Comparison of ENCODE assay signal across 38 cellular contexts in the genomic region with DNA sequence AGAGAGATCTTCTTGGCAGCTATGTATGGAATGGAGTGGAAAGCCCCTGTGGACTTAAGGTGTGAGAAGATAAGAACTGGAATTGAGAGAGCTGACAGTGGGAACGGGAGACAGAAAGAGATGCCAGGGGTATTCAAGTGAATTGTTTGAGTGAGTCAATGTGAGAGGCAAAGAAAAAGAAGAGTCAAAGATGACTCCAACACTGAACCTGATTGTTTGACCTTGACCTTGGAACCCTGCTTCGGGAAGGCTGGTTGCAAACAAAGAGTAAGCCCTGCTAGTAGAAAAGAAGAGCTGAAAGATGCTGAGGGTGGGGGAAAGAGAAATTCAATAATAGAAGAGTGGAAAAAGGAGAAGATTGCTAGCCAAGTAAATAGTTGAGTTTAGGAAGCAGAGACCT.
"Had no signal": no experiment of that assay in that cellular context is flagged by ENCODE, and none has a peak within 500 bp of the region (broad histone marks: within the 10 kb centered on the region; RNA-seq: fewer than 3 reads in every experiment).

No MANE protein-coding gene starts in this region.

- H3K4me1 Mint-ChIP-seq: activated B cell treated with CpG ODN at 0.5 μM for 24 hours; activated CD4-positive, alpha-beta T cell treated with anti-CD3 and anti-CD28 coated beads, Interleukin-2, amount 10 ng/mL, durations not matched to agents 24 days and 14 days; activated naive CD8-positive, alpha-beta T cell treated with anti-CD3 and anti-CD28 coated beads for 36 hours; activated T-helper 17 cell treated with anti-CD3 and anti-CD28 coated beads, Interleukin-2, amount 50 U/mL, for 72 hours had no signal

- ATAC-seq: activated CD8-positive, alpha-beta T cell treated with anti-CD3 and anti-CD28 coated beads for 36 hours; activated naive CD4-positive, alpha-beta T cell treated with anti-CD3 and anti-CD28 coated beads, Interleukin-2, amount 50 U/mL, for 72 hours; activated T-cell treated with anti-CD3 and anti-CD28 coated beads, Interleukin-2, amount 50 U/mL, for 4 hours; activated T-cell treated with anti-CD3 and anti-CD28 coated beads, Interleukin-2, amount 50 U/mL, for 72 hours; activated T-helper 17 cell treated with anti-CD3 and anti-CD28 coated beads, Interleukin-2, amount 50 U/mL, for 72 hours; body of pancreas had no signal

- H3K4me3 ChIP-seq: adrenal gland, body of pancreas, breast epithelium had no signal

- H3K27ac Mint-ChIP-seq: activated B cell treated with CpG ODN at 0.5 μM for 24 hours; activated CD4-positive, alpha-beta memory T cell treated with anti-CD3 and anti-CD28 coated beads for 36 hours; activated CD4-positive, alpha-beta T cell treated with anti-CD3 and anti-CD28 coated beads, Interleukin-2, amount 10 ng/mL, durations not matched to agents 24 days and 14 days; activated CD8-positive, alpha-beta T cell treated with anti-CD3 and anti-CD28 coated beads for 36 hours; activated naive CD4-positive, alpha-beta T cell treated with anti-CD3 and anti-CD28 coated beads for 36 hours; activated naive CD8-positive, alpha-beta T cell treated with anti-CD3 and anti-CD28 coated beads for 36 hours; activated T-cell treated with anti-CD3 and anti-CD28 coated beads, Interleukin-2, amount 50 U/mL, for 72 hours; activated T-helper 1 cell treated with anti-CD3 and anti-CD28 coated beads, Interleukin-12 subunit alpha, Interleukin-12 subunit beta, Interleukin-2, Interleukin-4 antibody, amounts not matched to agents 30 ng/mL and 10 ng/mL and 1 ng/mL, durations not matched to agents 14 hours and 24 hours and 36 hours; activated T-helper 17 cell treated with anti-CD3 and anti-CD28 coated beads, Interleukin-2, amount 50 U/mL, for 72 hours; T-helper 1 cell treated with Interleukin-12 subunit alpha and Interleukin-12 subunit beta and Interleukin-4 antibody, amounts not matched to agents 30 μg/mL and 1 μg/mL, for 36 hours; T-helper 2 cell treated with Interferon-gamma antibody and Interleukin-4, amounts not matched to agents 5 μg/mL and 100 μg/mL, for 36 hours had no signal

- H3K27me3 Mint-ChIP-seq: activated B cell treated with CpG ODN at 0.5 μM for 24 hours; activated CD4-positive, alpha-beta memory T cell treated with anti-CD3 and anti-CD28 coated beads for 36 hours; activated CD4-positive, alpha-beta T cell treated with anti-CD3 and anti-CD28 coated beads, Interleukin-2, amount 10 ng/mL, durations not matched to agents 24 days and 14 days; activated CD8-positive, alpha-beta T cell treated with anti-CD3 and anti-CD28 coated beads for 36 hours; activated naive CD8-positive, alpha-beta T cell treated with anti-CD3 and anti-CD28 coated beads for 36 hours; activated T-helper 17 cell treated with anti-CD3 and anti-CD28 coated beads, Interleukin-2, amount 50 U/mL, for 72 hours; central memory CD8-positive, alpha-beta T cell had no signal

- H3K27ac ChIP-seq: adrenal gland, body of pancreas, brain microvascular endothelial cell, breast epithelium had no signal

- H3K4me1 ChIP-seq: body of pancreas, breast epithelium had no signal

- H3K36me3 ChIP-seq: adrenal gland, brain microvascular endothelial cell, breast epithelium had no signal

- H3K9me3 ChIP-seq: adrenal gland, body of pancreas, breast epithelium had no signal

- H3K4me3 Mint-ChIP-seq: activated B cell treated with CpG ODN at 0.5 μM for 24 hours; activated CD4-positive, alpha-beta memory T cell treated with anti-CD3 and anti-CD28 coated beads for 36 hours; activated CD4-positive, alpha-beta T cell treated with anti-CD3 and anti-CD28 coated beads, Interleukin-2, amount 10 ng/mL, durations not matched to agents 24 days and 14 days; activated CD8-positive, alpha-beta T cell treated with anti-CD3 and anti-CD28 coated beads for 36 hours; activated naive CD4-positive, alpha-beta T cell treated with anti-CD3 and anti-CD28 coated beads for 36 hours; activated naive CD8-positive, alpha-beta T cell treated with anti-CD3 and anti-CD28 coated beads for 36 hours; activated T-cell treated with anti-CD3 and anti-CD28 coated beads, Interleukin-2, amount 50 U/mL, for 4 hours; activated T-cell treated with anti-CD3 and anti-CD28 coated beads, Interleukin-2, amount 50 U/mL, for 72 hours; activated T-helper 1 cell treated with anti-CD3 and anti-CD28 coated beads, Interleukin-12 subunit alpha, Interleukin-12 subunit beta, Interleukin-2, Interleukin-4 antibody, amounts not matched to agents 30 ng/mL and 10 ng/mL and 1 ng/mL, durations not matched to agents 14 hours and 24 hours and 36 hours; activated T-helper 17 cell treated with anti-CD3 and anti-CD28 coated beads, Interleukin-2, amount 50 U/mL, for 72 hours; central memory CD8-positive, alpha-beta T cell; T-helper 1 cell treated with Interleukin-12 subunit alpha and Interleukin-12 subunit beta and Interleukin-4 antibody, amounts not matched to agents 30 μg/mL and 1 μg/mL, for 36 hours; T-helper 2 cell treated with Interferon-gamma antibody and Interleukin-4, amounts not matched to agents 5 μg/mL and 100 μg/mL, for 36 hours had no signal

- H3K9me3 Mint-ChIP-seq: activated CD4-positive, alpha-beta T cell treated with anti-CD3 and anti-CD28 coated beads, Interleukin-2, amount 10 ng/mL, durations not matched to agents 24 days and 14 days; activated CD8-positive, alpha-beta T cell treated with anti-CD3 and anti-CD28 coated beads for 36 hours; activated naive CD4-positive, alpha-beta T cell treated with anti-CD3 and anti-CD28 coated beads for 36 hours; activated naive CD4-positive, alpha-beta T cell treated with anti-CD3 and anti-CD28 coated beads, Interleukin-2, amount 50 U/mL, for 72 hours; activated T-helper 17 cell treated with anti-CD3 and anti-CD28 coated beads, Interleukin-2, amount 50 U/mL, for 72 hours; central memory CD8-positive, alpha-beta T cell; T-helper 2 cell treated with Interferon-gamma antibody and Interleukin-4, amounts not matched to agents 5 μg/mL and 100 μg/mL, for 36 hours had no signal

- H3K27me3 ChIP-seq: adrenal gland, body of pancreas, brain microvascular endothelial cell, breast epithelium had no signal

- FAIRE-seq: astrocyte, TTC549 had no signal

- DNase-seq: activated B cell treated with CpG ODN at 0.5 μM for 24 hours; activated CD4-positive, alpha-beta memory T cell treated with anti-CD3 and anti-CD28 coated beads for 36 hours; activated CD4-positive, alpha-beta T cell treated with anti-CD3 and anti-CD28 coated beads for 4 hours; activated CD4-positive, alpha-beta T cell treated with anti-CD3 and anti-CD28 coated beads, Interleukin-2, amount 10 ng/mL, durations not matched to agents 24 days and 14 days; activated CD4-positive, alpha-beta T cell treated with anti-CD3 and anti-CD28 coated beads, Interleukin-2, amount 50 U/mL, for 1 hour; activated CD4-positive, alpha-beta T cell treated with anti-CD3 and anti-CD28 coated beads, Interleukin-2, amount 50 U/mL, for 4 hours; activated CD4-positive, CD25-positive, alpha-beta regulatory T cell treated with anti-CD3 and anti-CD28 coated beads, Interleukin-2, amount 50 U/mL, for 72 hours; activated CD8-positive, alpha-beta memory T cell treated with anti-CD3 and anti-CD28 coated beads, Interleukin-2, amount 50 U/mL, for 4 hours; activated CD8-positive, alpha-beta T cell treated with anti-CD3 and anti-CD28 coated beads for 36 hours; activated effector memory CD4-positive, alpha-beta T cell treated with anti-CD3 and anti-CD28 coated beads, Interleukin-2, amount 50 U/mL, for 16 hours; activated gamma-delta T cell treated with Interleukin-2 at 50 U/mL for 16 hours; activated naive CD4-positive, alpha-beta T cell; activated naive CD4-positive, alpha-beta T cell treated with anti-CD3 and anti-CD28 coated beads for 36 hours; activated naive CD4-positive, alpha-beta T cell treated with anti-CD3 and anti-CD28 coated beads, Interleukin-2, amount 50 U/mL, for 16 hours; activated naive CD8-positive, alpha-beta T cell treated with anti-CD3 and anti-CD28 coated beads for 36 hours; activated T-cell treated with anti-CD3 and anti-CD28 coated beads for 4 hours; activated T-cell treated with anti-CD3 and anti-CD28 coated beads, Interleukin-2, amount 50 U/mL, for 1 hour; activated T-cell treated with anti-CD3 and anti-CD28 coated beads, Interleukin-2, amount 50 U/mL, for 4 hours; activated T-cell treated with anti-CD3 and anti-CD28 coated beads, Interleukin-2, amount 50 U/mL, for 72 hours; amniotic stem cell; aorta; body of pancreas; brain microvascular endothelial cell; caudate nucleus; cerebellar nuclear complex; T-helper 1 cell; T-helper 2 cell; T-helper 9 cell had no signal
